8 cellular contexts compared by ENCODE assay signal in genomic region chr11:118923721-118924587, GRCh38. TPM values are rescaled to one million over a fixed set of nuclear protein-coding genes. Genes with fewer than 3 reads are reported as not detected.
DNase-seq lines count a peak whose midpoint lies in the region; ATAC-seq and TF ChIP-seq lines count a peak whose summit lies in the region.

No MANE protein-coding gene starts in this region.

- in situ Hi-C loops in ACHN (cut with HindIII; ENCODE audit: low pct_ligation_motif_present, low pct_unique_long_range_greater_than_20kb, low sequenced_read_pairs) = no loop called here

- ATAC-seq in GM18505 (IDR thresholded peaks at IDR 0.05; ENCODE audit: unreplicated experiment) = no peak

- H3K4me3 ChIP-seq in HUES48 (ENCODE audit: low read depth, low read length) (peak overlapping the region; percentile 79), iPS-18a (ENCODE audit: low read length) (peak overlapping the region; percentile 71), stomach (peak overlapping the region; percentile 89 to 97 (median 90))

- H3K9ac ChIP-seq in HUES48 (ENCODE audit: low read depth, low read length) (no peak overlapping the region), iPS-18a (ENCODE audit: low read length) (peak overlapping the region; percentile 16)

- H3K27me3 Mint-ChIP-seq in activated naive CD8-positive, alpha-beta T cell treated with anti-CD3 and anti-CD28 coated beads for 36 hours = no peaks in the 10 kb centered on the region

- no peak for TF ChIP-seq EP300 in stomach (IDR thresholded peaks at IDR 0.05)

- TF ChIP-seq POLR2A in stomach (IDR thresholded peaks at IDR 0.05) = no peak
- no peak for TF ChIP-seq POLR2A in GM18505 (IDR thresholded peaks at IDR 0.05; ENCODE audit: borderline replicate concordance, extremely low read depth, insufficient read depth, insufficient read length)

- intact Hi-C loops in stomach (cut with DNase I; ENCODE audit: low total_unique reads) = no loop called here

- no peaks in the 10 kb centered on the region for H3K36me3 Mint-ChIP-seq in activated naive CD8-positive, alpha-beta T cell treated with anti-CD3 and anti-CD28 coated beads for 36 hours

- H3K27ac Mint-ChIP-seq in activated naive CD8-positive, alpha-beta T cell treated with anti-CD3 and anti-CD28 coated beads for 36 hours = peak overlapping the region; percentile 83

- H3K27me3 ChIP-seq in HUES48 (ENCODE audit: control insufficient read depth, insufficient read depth, low read length) (peaks cover 11% of the 10 kb centered on the region), iPS-18a (ENCODE audit: control insufficient read depth, insufficient read depth, low read length) (peaks cover 13% of the 10 kb centered on the region), stomach (no peaks in the 10 kb centered on the region)

- H3K4me1 ChIP-seq in HUES48 (ENCODE audit: control insufficient read depth, insufficient read depth, low read length) (peaks cover 71% of the 10 kb centered on the region), iPS-18a (ENCODE audit: control insufficient read depth, low read depth, low read length) (peaks cover 58% of the 10 kb centered on the region), stomach (peaks cover 63 to 85% (median 81%) of the 10 kb centered on the region in 4 donors)

- H3K9me3 ChIP-seq in HUES48 (ENCODE audit: control insufficient read depth, insufficient read depth, low read length) = no peaks in the 10 kb centered on the region
- no peaks in the 10 kb centered on the region for H3K9me3 ChIP-seq in iPS-18a (ENCODE audit: control insufficient read depth, low read depth, low read length)
- H3K9me3 ChIP-seq in stomach = no peaks in the 10 kb centered on the region

- H3K27ac ChIP-seq in HUES48 (ENCODE audit: low read depth, low read length) (no peak overlapping the region), iPS-18a (ENCODE audit: low read length) (no peak overlapping the region), stomach (peak overlapping the region; percentile 86 to 99 (median 97))

- 4 to 8% (median 6%) methylated on average over 6 to 7 of the region's 7 CpGs for WGBS in stomach, 5 donors

- TF ChIP-seq CTCF in stomach (IDR thresholded peaks at IDR 0.05) = no peak

- no peaks in the 10 kb centered on the region for H3K9me3 Mint-ChIP-seq in activated naive CD8-positive, alpha-beta T cell treated with anti-CD3 and anti-CD28 coated beads for 36 hours

- H3K4me3 Mint-ChIP-seq in activated naive CD8-positive, alpha-beta T cell treated with anti-CD3 and anti-CD28 coated beads for 36 hours = peak overlapping the region; percentile 88

- DNase-seq in activated naive CD8-positive, alpha-beta T cell treated with anti-CD3 and anti-CD28 coated beads for 36 hours = no peak
- DNase-seq in stomach (no peak), iPS-NIHi11 (ENCODE audit: low spot score) (no peak), ACHN (no peak), putamen (ENCODE audit: low spot score) (no peak)

- H3K36me3 ChIP-seq in HUES48 (ENCODE audit: control insufficient read depth, insufficient read depth, low read length) (no peaks in the 10 kb centered on the region), iPS-18a (ENCODE audit: control insufficient read depth, low read depth, low read length) (no peaks in the 10 kb centered on the region), stomach (no peaks in the 10 kb centered on the region)

- peaks cover 61% of the 10 kb centered on the region for H3K4me1 Mint-ChIP-seq in activated naive CD8-positive, alpha-beta T cell treated with anti-CD3 and anti-CD28 coated beads for 36 hours

RNA-seq across cellular contexts. Expression of gene BCL9L, which starts 1.8 kb away (rescaled TPM):
- 10 to 100 TPM; 34.9 to 38.8 TPM for total RNA-seq in activated naive CD8-positive, alpha-beta T cell treated with anti-CD3 and anti-CD28 coated beads for 36 hours
- total RNA-seq in stomach = 10 to 100 TPM in 4 of 5 donors, 1 to 10 TPM in 1; 9.9 to 35.2 (median 20.4) TPM
- polyA plus RNA-seq in stomach = 10 to 100 TPM in 1 of 3 donors, 1 to 10 TPM in 2; 4.2 to 11.7 (median 6.0) TPM

RNA-seq across cellular contexts. Expression of gene UPK2, which starts 32.1 kb away (rescaled TPM):
- under 1 TPM; 0.48 to 0.49 TPM for total RNA-seq in activated naive CD8-positive, alpha-beta T cell treated with anti-CD3 and anti-CD28 coated beads for 36 hours
- total RNA-seq in stomach = not detected
- under 1 TPM in 1 of 3 donors, not detected in 2; 0.50 TPM for polyA plus RNA-seq in stomach

RNA-seq across cellular contexts. Expression of gene CXCR5, which starts 40.3 kb away (rescaled TPM):
- total RNA-seq in activated naive CD8-positive, alpha-beta T cell treated with anti-CD3 and anti-CD28 coated beads for 36 hours = 1 to 10 TPM; 1.5 to 1.6 TPM
- under 1 TPM in 1 of 5 donors, not detected in 4; 0.14 TPM for total RNA-seq in stomach
- polyA plus RNA-seq in stomach = under 1 TPM; 0.12 to 0.60 (median 0.15) TPM

RNA-seq across cellular contexts. Expression of gene FOXR1, which starts 47.6 kb away (rescaled TPM):
- not detected for total RNA-seq in activated naive CD8-positive, alpha-beta T cell treated with anti-CD3 and anti-CD28 coated beads for 36 hours
- not detected for total RNA-seq in stomach
- not detected for polyA plus RNA-seq in stomach

Comparison
In these comparisons a context has a peak if more than half of its experiments do, and no peak if none do; other contexts are left out.
1. H3K27ac ChIP-seq: peak in stomach (5 of 5); none in HUES48 (single experiment) and iPS-18a (single experiment).
2. Peak in every context shown above with its lines, with median percentiles within 50 percentile points of each other: H3K4me3 ChIP-seq.